In the genomic region with DNA sequence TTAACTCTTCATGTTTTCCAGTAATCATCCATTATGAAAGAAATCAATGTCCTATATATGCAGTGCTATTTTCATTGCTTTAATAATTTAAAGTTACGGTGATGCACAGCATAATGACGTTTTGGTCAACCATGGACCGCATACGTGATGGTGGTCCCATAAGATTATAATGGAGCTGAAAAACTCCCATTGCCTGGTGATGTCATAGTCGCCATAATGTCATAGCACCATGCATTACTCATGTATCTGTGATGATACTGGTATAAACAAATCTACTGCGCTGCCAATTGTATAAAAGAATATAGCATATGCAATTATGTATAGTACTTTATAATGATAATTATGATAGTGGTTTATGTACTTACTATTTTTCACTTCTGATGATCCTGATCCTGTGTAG, we compare ENCODE assay signal across 27 cellular contexts. TPM values are rescaled to one million over a fixed set of nuclear protein-coding genes. Genes with fewer than 3 reads are reported as not detected.
"Had no signal": no experiment of that assay in that cellular context is flagged by ENCODE, and none has a peak within 500 bp of the region (broad histone marks: within the 10 kb centered on the region; RNA-seq: fewer than 3 reads in every experiment).

No MANE protein-coding gene starts in this region.

- ATAC-seq: stimulated activated effector memory CD8-positive, alpha-beta T cell treated with anti-CD3 and anti-CD28 coated beads, Interleukin-12 subunit alpha, Interleukin-12 subunit beta, amount 100 ng/mL, for 72 hours; stimulated activated memory B cell treated with anti-CD40 and anti-IgM and Interleukin-4, amounts not matched to agents 10 μg/mL and 1 μg/mL and 100 μg/mL, for 72 hours; stimulated activated naive B cell treated with anti-CD40 and anti-IgM and Interleukin-4, amounts not matched to agents 10 μg/mL and 1 μg/mL and 100 μg/mL, for 72 hours; stimulated activated naive CD8-positive, alpha-beta T cell treated with anti-CD3 and anti-CD28 coated beads, Interleukin-15, amount 100 ng/mL, for 72 hours; stimulated activated naive CD8-positive, alpha-beta T cell treated with anti-CD3 and anti-CD28 coated beads, Interleukin-15, Interleukin-2, amounts not matched to agents 100 U/mL and 50 U/mL, for 24 hours; upper lobe of right lung had no signal

- H3K9me3 ChIP-seq: stomach, suprapubic skin, testis, thoracic aorta, thyroid gland, tibial artery, tibial nerve, transverse colon, upper lobe of left lung, upper lobe of right lung, uterus, vagina had no signal

- H3K36me3 ChIP-seq: uterus had no signal

- H3K4me3 ChIP-seq: stomach, suprapubic skin, testis, thoracic aorta, thyroid gland, tibial artery, tibial nerve, transverse colon, upper lobe of left lung, upper lobe of right lung, uterus, vagina had no signal

- H3K27me3 ChIP-seq: stomach, suprapubic skin, testis, thyroid gland, tibial artery, tibial nerve, transverse colon, upper lobe of left lung, upper lobe of right lung, uterus, vagina had no signal

- H3K4me1 ChIP-seq: stomach, suprapubic skin, testis, thyroid gland, tibial artery, tibial nerve, upper lobe of left lung, upper lobe of right lung, uterus, vagina had no signal

- DNase-seq: stimulated activated CD4-positive, alpha-beta T cell treated with anti-CD3 and anti-CD28 coated beads, Interleukin-2, amount 100 ng/mL, for 48 hours; stimulated activated CD4-positive, alpha-beta T cell treated with anti-CD3 and anti-CD28 coated beads, Interleukin-4, amount 100 ng/mL, for 1 hour; stimulated activated CD4-positive, alpha-beta T cell treated with anti-CD3 and anti-CD28 coated beads, Interleukin-4, amount 100 ng/mL, for 24 hours; stimulated activated CD4-positive, alpha-beta T cell treated with anti-CD3 and anti-CD28 coated beads, Interleukin-4, amount 100 ng/mL, for 4 hours; stimulated activated CD8-positive, alpha-beta memory T cell treated with anti-CD3 and anti-CD28 coated beads, Interleukin-4, amount 100 ng/mL, for 48 hours; stimulated activated naive B cell treated with anti-CD40 and anti-IgM and Interleukin-4, amounts not matched to agents 10 μg/mL and 1 μg/mL and 100 μg/mL, for 72 hours; stimulated activated naive CD4-positive, alpha-beta T cell; stimulated activated naive CD4-positive, alpha-beta T cell treated with Interleukin-2 at 50 U/mL for 16 hours; stimulated activated naive CD8-positive, alpha-beta T cell treated with anti-CD3 and anti-CD28 coated beads, Interleukin-15, amount 100 ng/mL, for 72 hours; stimulated activated naive CD8-positive, alpha-beta T cell treated with anti-CD3 and anti-CD28 coated beads, Interleukin-15, Interleukin-2, amounts not matched to agents 100 U/mL and 50 U/mL, for 24 hours; stomach; substantia nigra; testis; thyroid gland; tibial artery; transverse colon; trophoblast cell; upper lobe of left lung; upper lobe of right lung; uterus had no signal

- FAIRE-seq: urothelium cell line had no signal

- H3K27ac ChIP-seq: stomach, suprapubic skin, testis, thoracic aorta, thyroid gland, tibial artery, tibial nerve, transverse colon, upper lobe of left lung, upper lobe of right lung, uterus, vagina had no signal

RNA-seq across cellular contexts. Expression of a gene that starts 42.3 kb away (rescaled TPM):
- total RNA-seq: vagina had no signal
